In genomic region chr1:207404849-207405525, GRCh38 we compare ENCODE assay signal across 1 cellular context.
TF ChIP-seq lines count a peak whose summit lies in the region.

No MANE protein-coding gene starts in this region.

TF ChIP-seq in K562, 482 proteins besides CTCF, POLR2A, EP300 and RAD21 (continued from another document and continues in another):
- no peak for TF ChIP-seq NR2C1 (IDR thresholded peaks at IDR 0.05)
- TF ChIP-seq NR2C1 (tag; IDR thresholded peaks at IDR 0.05) = no peak
- 0 out of 2 replicates have a peak, but pooled peaks have one; percentile 3 for TF ChIP-seq ZNF316 (IDR thresholded peaks at IDR 0.05)
- TF ChIP-seq ZNF511 (CRISPR knock-in tag; IDR thresholded peaks at IDR 0.05) = no peak
- TF ChIP-seq ZNF175 (CRISPR knock-in tag; IDR thresholded peaks at IDR 0.05; ENCODE audit: low read depth) = no peak
- no peak for TF ChIP-seq MECOM (CRISPR knock-in tag; IDR thresholded peaks at IDR 0.05)
- TF ChIP-seq ESRRA (IDR thresholded peaks at IDR 0.05; ENCODE audit: borderline replicate concordance, low read depth) = no peak
- no peak for TF ChIP-seq NR2C2 (CRISPR knock-in tag; IDR thresholded peaks at IDR 0.05)
- no peak for TF ChIP-seq NR2C2 (tag; IDR thresholded peaks at IDR 0.05)
- TF ChIP-seq ZNF764 (CRISPR knock-in tag; IDR thresholded peaks at IDR 0.05; ENCODE audit: low read depth) = no peak
- no peak for TF ChIP-seq ATF6 (CRISPR knock-in tag; IDR thresholded peaks at IDR 0.05)
- TF ChIP-seq HMG20A (CRISPR knock-in tag; conservative IDR thresholded peaks at IDR 0.05) = no peak
- no peak for TF ChIP-seq GTF2B (IDR thresholded peaks at IDR 0.05; ENCODE audit: extremely low read depth, insufficient read length)
- no peak for TF ChIP-seq ZNF124 (CRISPR knock-in tag; IDR thresholded peaks at IDR 0.05)
- peak; percentile 82 for TF ChIP-seq SMC3 (conservative IDR thresholded peaks at IDR 0.05; ENCODE audit: insufficient read depth, low read depth, low read length)
- TF ChIP-seq HLTF (IDR thresholded peaks at IDR 0.05) = no peak
- TF ChIP-seq HSF4 (CRISPR knock-in tag; IDR thresholded peaks at IDR 0.05; ENCODE audit: borderline replicate concordance) = no peak
- no peak for TF ChIP-seq CBFA2T2 (conservative IDR thresholded peaks at IDR 0.05)
- no peak for TF ChIP-seq ZNF224 (CRISPR knock-in tag; IDR thresholded peaks at IDR 0.05)
- no peak for TF ChIP-seq RBM14 (IDR thresholded peaks at IDR 0.05; ENCODE audit: borderline replicate concordance, insufficient read depth, low read depth, low read length)
- TF ChIP-seq MXD1 (CRISPR knock-in tag; IDR thresholded peaks at IDR 0.05; ENCODE audit: borderline replicate concordance, poor library complexity, severe bottlenecking) = no peak
- TF ChIP-seq SIRT6 (IDR thresholded peaks at IDR 0.05; ENCODE audit: low read depth, low read length) = no peak
- peak; percentile 87 for TF ChIP-seq ARID2 (IDR thresholded peaks at IDR 0.05)
- TF ChIP-seq SIN3B (IDR thresholded peaks at IDR 0.05; ENCODE audit: low read depth) = 0 out of 2 replicates have a peak, but pooled peaks have one; percentile 25
- no peak for TF ChIP-seq DIDO1 (tag; IDR thresholded peaks at IDR 0.05; ENCODE audit: low read depth)
- TF ChIP-seq TAF15 (IDR thresholded peaks at IDR 0.05; ENCODE audit: low read depth, low read length) = no peak
- TF ChIP-seq TEAD4 (IDR thresholded peaks at IDR 0.05; ENCODE audit: low read length) = no peak
- no peak for TF ChIP-seq TEAD4 (CRISPR knock-in tag; IDR thresholded peaks at IDR 0.05; ENCODE audit: borderline replicate concordance)
- TF ChIP-seq NCOR1 (IDR thresholded peaks at IDR 0.05) = no peak
- no peak for TF ChIP-seq E2F3 (CRISPR knock-in tag; IDR thresholded peaks at IDR 0.05)
- no peak for TF ChIP-seq FOXO4 (CRISPR knock-in tag; IDR thresholded peaks at IDR 0.05)
- TF ChIP-seq PYGO2 (tag; IDR thresholded peaks at IDR 0.05) = no peak
- no peak for TF ChIP-seq EGR1 (conservative IDR thresholded peaks at IDR 0.05)
- no peak for TF ChIP-seq ZNF589 (CRISPR knock-in tag; IDR thresholded peaks at IDR 0.05; ENCODE audit: low read depth)
- TF ChIP-seq CBX3 (IDR thresholded peaks at IDR 0.05; ENCODE audit: borderline replicate concordance in 1 of 2, low read length in 2 of 2) = no peak
- TF ChIP-seq NEUROD1 (IDR thresholded peaks at IDR 0.05; ENCODE audit: borderline replicate concordance, low read depth, low read length, partially characterized antibody) = no peak
- no peak for TF ChIP-seq JUN (IDR thresholded peaks at IDR 0.05; ENCODE audit: borderline replicate concordance, low read depth, low read length)
- TF ChIP-seq JUN (CRISPR knock-in tag; IDR thresholded peaks at IDR 0.05; ENCODE audit: borderline replicate concordance) = no peak
- no peak for TF ChIP-seq CBX1 (IDR thresholded peaks at IDR 0.05; ENCODE audit: low read depth)
- no peak for TF ChIP-seq ZNF77 (CRISPR knock-in tag; IDR thresholded peaks at IDR 0.05)
- no peak for TF ChIP-seq ZFP1 (CRISPR knock-in tag; IDR thresholded peaks at IDR 0.05)
- peak; percentile 72 for TF ChIP-seq ZNF384 (IDR thresholded peaks at IDR 0.05; ENCODE audit: low read depth, low read length)
- TF ChIP-seq SLC30A9 (CRISPR knock-in tag; IDR thresholded peaks at IDR 0.05) = no peak
- TF ChIP-seq NFE2 (IDR thresholded peaks at IDR 0.05; ENCODE audit: low read depth) = no peak
- no peak for TF ChIP-seq ZFX (CRISPR knock-in tag; IDR thresholded peaks at IDR 0.05)
- TF ChIP-seq ZC3H11A (IDR thresholded peaks at IDR 0.05; ENCODE audit: low read depth, low read length) = no peak
- no peak for TF ChIP-seq NCOA2 (IDR thresholded peaks at IDR 0.05; ENCODE audit: partially characterized antibody in 2 of 2)
- no peak for TF ChIP-seq FOXJ2 (tag; IDR thresholded peaks at IDR 0.05)
- TF ChIP-seq LCOR (CRISPR knock-in tag; IDR thresholded peaks at IDR 0.05) = no peak
- TF ChIP-seq ZNF75A (CRISPR knock-in tag; IDR thresholded peaks at IDR 0.05) = no peak
- TF ChIP-seq IFI16 (CRISPR knock-in tag; IDR thresholded peaks at IDR 0.05) = no peak
- TF ChIP-seq ZNF740 (CRISPR knock-in tag; IDR thresholded peaks at IDR 0.05) = no peak
- no peak for TF ChIP-seq ZNF740 (tag; IDR thresholded peaks at IDR 0.05)
- no peak for TF ChIP-seq CEBPG (CRISPR knock-in tag; IDR thresholded peaks at IDR 0.05)
- no peak for TF ChIP-seq CEBPG (tag; conservative IDR thresholded peaks at IDR 0.05 in 1 of 2, IDR thresholded peaks at IDR 0.05 in 1 of 2)
- no peak for TF ChIP-seq ZKSCAN8 (CRISPR knock-in tag; IDR thresholded peaks at IDR 0.05)
- peak; percentile 17 for TF ChIP-seq RFX1 (IDR thresholded peaks at IDR 0.05)
- TF ChIP-seq ZNF431 (CRISPR knock-in tag; IDR thresholded peaks at IDR 0.05) = no peak
- TF ChIP-seq OTX1 (CRISPR knock-in tag; IDR thresholded peaks at IDR 0.05) = 0 out of 2 replicates have a peak, but pooled peaks have one; percentile 35
- no peak for TF ChIP-seq ZHX1 (conservative IDR thresholded peaks at IDR 0.05; ENCODE audit: low read length)
- no peak for TF ChIP-seq KAT8 (IDR thresholded peaks at IDR 0.05; ENCODE audit: low read depth)
- no peak for TF ChIP-seq ELK1 (CRISPR knock-in tag; IDR thresholded peaks at IDR 0.05)
- TF ChIP-seq CCNT2 (IDR thresholded peaks at IDR 0.05; ENCODE audit: borderline replicate concordance, extremely low read depth, insufficient read length, low read depth, low read length) = no peak
- TF ChIP-seq RBM22 (IDR thresholded peaks at IDR 0.05; ENCODE audit: low read depth, low read length, poor library complexity, severe bottlenecking) = no peak
- TF ChIP-seq MLLT1 (IDR thresholded peaks at IDR 0.05) = peak in 1 of 2 experiments; percentile 42; a peak in 1 of 4 replicates
- TF ChIP-seq MBD1 (CRISPR knock-in tag; IDR thresholded peaks at IDR 0.05) = no peak
- TF ChIP-seq ZBTB7A (IDR thresholded peaks at IDR 0.05; ENCODE audit: borderline replicate concordance, control insufficient read depth, low read depth, low read length) = no peak
- no peak for TF ChIP-seq XRCC4 (IDR thresholded peaks at IDR 0.05; ENCODE audit: extremely low read depth, insufficient read depth, insufficient read length)
- TF ChIP-seq ID3 (CRISPR knock-in tag; IDR thresholded peaks at IDR 0.05) = no peak
- TF ChIP-seq ID3 (tag; IDR thresholded peaks at IDR 0.05) = no peak
- no peak for TF ChIP-seq TEAD2 (tag; IDR thresholded peaks at IDR 0.05)
